Comparison of ENCODE assay signal across 7 cellular contexts in genomic region chr5:110224050-110224449, GRCh38.
"Had no signal": no experiment of that assay in that cellular context is flagged by ENCODE, and none has a peak within 500 bp of the region (broad histone marks: within the 10 kb centered on the region; RNA-seq: fewer than 3 reads in every experiment).

No MANE protein-coding gene starts in this region.

- H3K9ac ChIP-seq: KMS-11 had no signal

- ATAC-seq: K562 had no signal

- H3K27ac ChIP-seq: HL-60, KMS-11 had no signal

- H3K4me3 ChIP-seq: K562 had no signal

- FAIRE-seq: HTR-8/SVneo, K562 had no signal

- DNase-seq: IMR-90, KBM-7, KG1 had no signal

- H3K4me2 ChIP-seq: KMS-11 had no signal
